ENCODE assay signal across 1 cellular context in genomic region chr22:37535159-37535558, GRCh38.
TF ChIP-seq lines count a peak whose summit lies in the region.

No MANE protein-coding gene starts in this region.

TF ChIP-seq in HepG2, 621 proteins besides CTCF, POLR2A, EP300 and RAD21 (continued from another document):
- TF ChIP-seq THAP9 (CRISPR knock-in tag; IDR thresholded peaks at IDR 0.05; ENCODE audit: borderline replicate concordance) (no peak), TFAP4 (IDR thresholded peaks at IDR 0.05; ENCODE audit: borderline replicate concordance, low read depth) (peak; percentile 50; the same call in 1 of the 2 replicates), NFE2 (CRISPR knock-in tag; IDR thresholded peaks at IDR 0.05) (no peak), NR2F1 (CRISPR knock-in tag; IDR thresholded peaks at IDR 0.05) (peak in 1 of 2 experiments; percentile 21; a peak in 1 of 4 replicates), NR2F6 (IDR thresholded peaks at IDR 0.05) (no peak; the same call in 1 of the 2 replicates), NR2F6 (CRISPR knock-in tag; IDR thresholded peaks at IDR 0.05) (peak; percentile 40; the same call in 1 of the 2 replicates), ARNT2 (CRISPR knock-in tag; IDR thresholded peaks at IDR 0.05; ENCODE audit: low read depth) (no peak), ZNF484 (CRISPR knock-in tag; IDR thresholded peaks at IDR 0.05; ENCODE audit: borderline replicate concordance, low read depth) (no peak), ZBTB21 (CRISPR knock-in tag; IDR thresholded peaks at IDR 0.05) (no peak), NFYC (CRISPR knock-in tag; IDR thresholded peaks at IDR 0.05) (no peak), ZC3H13 (CRISPR knock-in tag; IDR thresholded peaks at IDR 0.05) (no peak), SAP130 (CRISPR knock-in tag; IDR thresholded peaks at IDR 0.05; ENCODE audit: low read depth) (0 out of 2 replicates have a peak, but pooled peaks have one; percentile 33), ZNF556 (CRISPR knock-in tag; IDR thresholded peaks at IDR 0.05; ENCODE audit: borderline replicate concordance) (no peak), PRMT3 (CRISPR knock-in tag; IDR thresholded peaks at IDR 0.05; ENCODE audit: borderline replicate concordance, low read depth) (no peak), ZHX1 (CRISPR knock-in tag; IDR thresholded peaks at IDR 0.05; ENCODE audit: low read depth) (no peak), ZNF121 (CRISPR knock-in tag; IDR thresholded peaks at IDR 0.05) (peak; percentile 86), GABPB1 (CRISPR knock-in tag; IDR thresholded peaks at IDR 0.05) (peak; percentile 29; the same call in 1 of the 2 replicates), ZNF615 (CRISPR knock-in tag; IDR thresholded peaks at IDR 0.05; ENCODE audit: borderline replicate concordance) (no peak)
